ENCODE assay signal across 1 cellular context in the genomic region with DNA sequence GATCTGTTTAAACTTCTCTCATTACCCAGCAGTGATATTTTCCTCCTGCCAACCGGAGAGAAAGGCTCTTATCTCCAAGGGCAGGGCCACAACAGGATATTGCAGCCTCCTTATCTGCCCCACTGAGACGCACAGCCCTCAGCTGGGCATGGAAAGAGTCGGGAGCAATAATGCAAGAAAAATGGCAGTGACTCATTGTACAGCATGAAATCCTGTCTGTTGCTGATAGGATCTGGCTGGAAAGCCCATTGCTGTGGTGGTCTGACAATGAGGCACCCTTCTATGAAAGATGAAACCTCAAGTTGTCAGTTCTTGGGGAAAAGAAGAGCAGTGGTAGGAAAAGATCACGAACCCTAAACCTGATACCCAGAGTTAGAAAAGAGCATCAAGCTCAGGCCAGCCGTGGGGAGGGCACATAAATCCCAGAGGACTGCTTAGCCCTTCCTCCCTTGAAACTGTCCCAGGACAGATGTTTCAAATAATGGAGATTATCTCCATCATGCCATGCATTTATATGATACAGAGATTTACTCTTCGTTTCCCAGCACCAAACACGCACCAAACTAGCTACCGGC.
TF ChIP-seq lines count a peak whose summit lies in the region.

No MANE protein-coding gene starts in this region.

TF ChIP-seq in K562, 482 proteins besides CTCF, POLR2A, EP300 and RAD21 (continued from another document and continues in another):
- TF ChIP-seq ZNF592 (IDR thresholded peaks at IDR 0.05), result peak; percentile 0; the same call in 1 of the 2 replicates
- peak; percentile 16; the same call in 1 of the 2 replicates for TF ChIP-seq L3MBTL2 (IDR thresholded peaks at IDR 0.05)
- TF ChIP-seq MTA1 (IDR thresholded peaks at IDR 0.05; ENCODE audit: borderline replicate concordance), result peak; percentile 74
- no peak for TF ChIP-seq ATF6 (CRISPR knock-in tag; IDR thresholded peaks at IDR 0.05)
- TF ChIP-seq PTBP1 (IDR thresholded peaks at IDR 0.05; ENCODE audit: low read depth, low read length), result no peak
- no peak for TF ChIP-seq ZFP1 (CRISPR knock-in tag; IDR thresholded peaks at IDR 0.05)
- peak; percentile 94 for TF ChIP-seq FOXM1 (IDR thresholded peaks at IDR 0.05; ENCODE audit: low read depth)
- TF ChIP-seq FOXM1 (CRISPR knock-in tag; IDR thresholded peaks at IDR 0.05; ENCODE audit: low read depth), result no peak
- peak; percentile 97 for TF ChIP-seq JUND (IDR thresholded peaks at IDR 0.05; ENCODE audit: borderline replicate concordance, low read depth, low read length)
- peak; percentile 93; the same call in 2 of the 3 replicates for TF ChIP-seq JUND (tag; IDR thresholded peaks at IDR 0.05; ENCODE audit: borderline replicate concordance, low read depth, low read length)
- TF ChIP-seq, protein P1, sequence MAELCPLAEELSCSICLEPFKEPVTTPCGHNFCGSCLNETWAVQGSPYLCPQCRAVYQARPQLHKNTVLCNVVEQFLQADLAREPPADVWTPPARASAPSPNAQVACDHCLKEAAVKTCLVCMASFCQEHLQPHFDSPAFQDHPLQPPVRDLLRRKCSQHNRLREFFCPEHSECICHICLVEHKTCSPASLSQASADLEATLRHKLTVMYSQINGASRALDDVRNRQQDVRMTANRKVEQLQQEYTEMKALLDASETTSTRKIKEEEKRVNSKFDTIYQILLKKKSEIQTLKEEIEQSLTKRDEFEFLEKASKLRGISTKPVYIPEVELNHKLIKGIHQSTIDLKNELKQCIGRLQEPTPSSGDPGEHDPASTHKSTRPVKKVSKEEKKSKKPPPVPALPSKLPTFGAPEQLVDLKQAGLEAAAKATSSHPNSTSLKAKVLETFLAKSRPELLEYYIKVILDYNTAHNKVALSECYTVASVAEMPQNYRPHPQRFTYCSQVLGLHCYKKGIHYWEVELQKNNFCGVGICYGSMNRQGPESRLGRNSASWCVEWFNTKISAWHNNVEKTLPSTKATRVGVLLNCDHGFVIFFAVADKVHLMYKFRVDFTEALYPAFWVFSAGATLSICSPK (IDR thresholded peaks at IDR 0.05; ENCODE audit: borderline replicate concordance), result no peak
- no peak for TF ChIP-seq PTRF (tag; IDR thresholded peaks at IDR 0.05)
- TF ChIP-seq PHB (CRISPR knock-in tag; IDR thresholded peaks at IDR 0.05), result no peak
- TF ChIP-seq AFF1 (IDR thresholded peaks at IDR 0.05; ENCODE audit: low read depth in 1 of 2, partially characterized antibody in 2 of 2), result peak in 1 of 2 experiments; percentile 70
- TF ChIP-seq ZNF263 (CRISPR knock-in tag; IDR thresholded peaks at IDR 0.05; ENCODE audit: borderline replicate concordance), result no peak
- peak; percentile 55; the same call in 1 of the 2 replicates for TF ChIP-seq EP400 (IDR thresholded peaks at IDR 0.05)
- TF ChIP-seq NEUROD1 (IDR thresholded peaks at IDR 0.05; ENCODE audit: borderline replicate concordance, low read depth, low read length, partially characterized antibody), result peak; percentile 89
- TF ChIP-seq SREBF1 (IDR thresholded peaks at IDR 0.05; ENCODE audit: borderline replicate concordance, low read depth, low read length), result no peak
- peak; percentile 78; the same call in 1 of the 2 replicates for TF ChIP-seq ZEB2 (IDR thresholded peaks at IDR 0.05)
- TF ChIP-seq SNIP1 (IDR thresholded peaks at IDR 0.05; ENCODE audit: low read depth), result no peak
- no peak for TF ChIP-seq ZNF780A (CRISPR knock-in tag; IDR thresholded peaks at IDR 0.05)
- no peak for TF ChIP-seq WHSC1 (IDR thresholded peaks at IDR 0.05; ENCODE audit: low read length)
- no peak for TF ChIP-seq SRSF3 (IDR thresholded peaks at IDR 0.05; ENCODE audit: insufficient read depth, low read length)
- TF ChIP-seq, protein P2, sequence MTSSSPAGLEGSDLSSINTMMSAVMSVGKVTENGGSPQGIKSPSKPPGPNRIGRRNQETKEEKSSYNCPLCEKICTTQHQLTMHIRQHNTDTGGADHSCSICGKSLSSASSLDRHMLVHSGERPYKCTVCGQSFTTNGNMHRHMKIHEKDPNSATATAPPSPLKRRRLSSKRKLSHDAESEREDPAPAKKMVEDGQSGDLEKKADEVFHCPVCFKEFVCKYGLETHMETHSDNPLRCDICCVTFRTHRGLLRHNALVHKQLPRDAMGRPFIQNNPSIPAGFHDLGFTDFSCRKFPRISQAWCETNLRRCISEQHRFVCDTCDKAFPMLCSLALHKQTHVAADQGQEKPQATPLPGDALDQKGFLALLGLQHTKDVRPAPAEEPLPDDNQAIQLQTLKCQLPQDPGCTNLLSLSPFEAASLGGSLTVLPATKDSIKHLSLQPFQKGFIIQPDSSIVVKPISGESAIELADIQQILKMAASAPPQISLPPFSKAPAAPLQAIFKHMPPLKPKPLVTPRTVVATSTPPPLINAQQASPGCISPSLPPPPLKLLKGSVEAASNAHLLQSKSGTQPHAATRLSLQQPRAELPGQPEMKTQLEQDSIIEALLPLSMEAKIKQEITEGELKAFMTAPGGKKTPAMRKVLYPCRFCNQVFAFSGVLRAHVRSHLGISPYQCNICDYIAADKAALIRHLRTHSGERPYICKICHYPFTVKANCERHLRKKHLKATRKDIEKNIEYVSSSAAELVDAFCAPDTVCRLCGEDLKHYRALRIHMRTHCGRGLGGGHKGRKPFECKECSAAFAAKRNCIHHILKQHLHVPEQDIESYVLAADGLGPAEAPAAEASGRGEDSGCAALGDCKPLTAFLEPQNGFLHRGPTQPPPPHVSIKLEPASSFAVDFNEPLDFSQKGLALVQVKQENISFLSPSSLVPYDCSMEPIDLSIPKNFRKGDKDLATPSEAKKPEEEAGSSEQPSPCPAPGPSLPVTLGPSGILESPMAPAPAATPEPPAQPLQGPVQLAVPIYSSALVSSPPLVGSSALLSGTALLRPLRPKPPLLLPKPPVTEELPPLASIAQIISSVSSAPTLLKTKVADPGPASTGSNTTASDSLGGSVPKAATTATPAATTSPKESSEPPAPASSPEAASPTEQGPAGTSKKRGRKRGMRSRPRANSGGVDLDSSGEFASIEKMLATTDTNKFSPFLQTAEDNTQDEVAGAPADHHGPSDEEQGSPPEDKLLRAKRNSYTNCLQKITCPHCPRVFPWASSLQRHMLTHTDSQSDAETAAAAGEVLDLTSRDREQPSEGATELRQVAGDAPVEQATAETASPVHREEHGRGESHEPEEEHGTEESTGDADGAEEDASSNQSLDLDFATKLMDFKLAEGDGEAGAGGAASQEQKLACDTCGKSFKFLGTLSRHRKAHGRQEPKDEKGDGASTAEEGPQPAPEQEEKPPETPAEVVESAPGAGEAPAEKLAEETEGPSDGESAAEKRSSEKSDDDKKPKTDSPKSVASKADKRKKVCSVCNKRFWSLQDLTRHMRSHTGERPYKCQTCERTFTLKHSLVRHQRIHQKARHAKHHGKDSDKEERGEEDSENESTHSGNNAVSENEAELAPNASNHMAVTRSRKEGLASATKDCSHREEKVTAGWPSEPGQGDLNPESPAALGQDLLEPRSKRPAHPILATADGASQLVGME (CRISPR knock-in tag; IDR thresholded peaks at IDR 0.05), result no peak
- no peak for TF ChIP-seq PREB (CRISPR knock-in tag; IDR thresholded peaks at IDR 0.05)
- peak; percentile 55; the same call in 1 of the 2 replicates for TF ChIP-seq MIER1 (IDR thresholded peaks at IDR 0.05; ENCODE audit: low read depth)
- TF ChIP-seq SAP30 (IDR thresholded peaks at IDR 0.05; ENCODE audit: borderline replicate concordance, insufficient read depth, low read depth, low read length, poor library complexity, severe bottlenecking), result no peak
- TF ChIP-seq TEAD1 (CRISPR knock-in tag; IDR thresholded peaks at IDR 0.05), result peak in 1 of 2 experiments; percentile 76; a peak in 1 of 4 replicates
- TF ChIP-seq TBP (optimal IDR thresholded peaks at IDR 0.05; ENCODE audit: low read depth, low read length), result no peak
- TF ChIP-seq HCFC1 (IDR thresholded peaks at IDR 0.05; ENCODE audit: low read depth, low read length), result no peak
- TF ChIP-seq NFIC (IDR thresholded peaks at IDR 0.05), result peak; percentile 93
- TF ChIP-seq NUFIP1 (IDR thresholded peaks at IDR 0.05; ENCODE audit: partially characterized antibody), result no peak
- TF ChIP-seq EGR1 (conservative IDR thresholded peaks at IDR 0.05), result 0 out of 2 replicates have a peak, but pooled peaks have one; percentile 5
- TF ChIP-seq SRSF9 (IDR thresholded peaks at IDR 0.05; ENCODE audit: borderline replicate concordance, low read depth, low read length), result no peak
- peak; percentile 96 for TF ChIP-seq MTA3 (IDR thresholded peaks at IDR 0.05; ENCODE audit: borderline replicate concordance)
- TF ChIP-seq TAF9B (IDR thresholded peaks at IDR 0.05; ENCODE audit: partially characterized antibody), result peak; percentile 80
- TF ChIP-seq ZFP30 (CRISPR knock-in tag; IDR thresholded peaks at IDR 0.05; ENCODE audit: borderline replicate concordance), result no peak
- no peak for TF ChIP-seq ZNF143 (CRISPR knock-in tag; IDR thresholded peaks at IDR 0.05)
- TF ChIP-seq HDGF (IDR thresholded peaks at IDR 0.05), result no peak
- no peak for TF ChIP-seq SIRT6 (IDR thresholded peaks at IDR 0.05; ENCODE audit: low read depth, low read length)
- peak; percentile 12 to 91; a peak in 3 of 4 replicates for TF ChIP-seq HDAC1 (IDR thresholded peaks at IDR 0.05)
- TF ChIP-seq NCOR1 (IDR thresholded peaks at IDR 0.05), result peak; percentile 99
- TF ChIP-seq ZNF217 (CRISPR knock-in tag; IDR thresholded peaks at IDR 0.05), result no peak
